In genomic region chr13:62829476-62829875, GRCh38 we compare ENCODE assay signal across 26 cellular contexts.
"Had no signal": no experiment of that assay in that cellular context is flagged by ENCODE, and none has a peak within 500 bp of the region (broad histone marks: within the 10 kb centered on the region; RNA-seq: fewer than 3 reads in every experiment).

No MANE protein-coding gene starts in this region.

- DNase-seq: naive thymus-derived CD8-positive, alpha-beta T cell; nephron progenitor cell; occipital lobe; ovary; posterior cingulate gyrus; psoas muscle; right cardiac atrium; right lobe of liver; sigmoid colon; small intestine; stimulated activated CD4-positive, alpha-beta T cell treated with anti-CD3 and anti-CD28 coated beads, Interleukin-15, amount 100 ng/mL, for 24 hours; stimulated activated CD4-positive, alpha-beta T cell treated with anti-CD3 and anti-CD28 coated beads, Interleukin-2, amount 100 ng/mL, for 24 hours; stimulated activated CD4-positive, alpha-beta T cell treated with anti-CD3 and anti-CD28 coated beads, Interleukin-2, amount 100 ng/mL, for 48 hours; stimulated activated CD4-positive, alpha-beta T cell treated with anti-CD3 and anti-CD28 coated beads, Interleukin-4, amount 100 ng/mL, for 24 hours; stimulated activated naive B cell treated with anti-CD40 and anti-IgM and Interleukin-4, amounts not matched to agents 10 μg/mL and 1 μg/mL and 100 μg/mL, for 72 hours; stimulated activated naive CD4-positive, alpha-beta T cell treated with Interleukin-2 at 50 U/mL for 16 hours; substantia nigra; testis; tibial artery; transverse colon; upper lobe of right lung; uterus had no signal

- H3K4me3 ChIP-seq: ovary, psoas muscle, right lobe of liver, sigmoid colon, suprapubic skin, testis, tibial artery, transverse colon, upper lobe of right lung, uterus had no signal

- H3K4me1 ChIP-seq: parathyroid adenoma, psoas muscle, right lobe of liver, sigmoid colon, suprapubic skin, testis, tibial artery, transverse colon, upper lobe of right lung, uterus had no signal

- H3K27me3 ChIP-seq: ovary, right lobe of liver, sigmoid colon, suprapubic skin, testis, tibial artery, transverse colon, upper lobe of right lung, uterus had no signal

- ATAC-seq: naive thymus-derived CD8-positive, alpha-beta T cell; natural killer cell treated with Interleukin-12 subunit alpha and Interleukin-12 subunit beta and Interleukin-15 and Interleukin-18, amount 100 ng/mL, for 72 hours; psoas muscle; right cardiac atrium; right lobe of liver; stimulated activated effector memory CD8-positive, alpha-beta T cell treated with anti-CD3 and anti-CD28 coated beads, Interleukin-12 subunit alpha, Interleukin-12 subunit beta, amount 100 ng/mL, for 72 hours; stimulated activated naive B cell treated with anti-CD40 and anti-IgM and Interleukin-4, amounts not matched to agents 10 μg/mL and 1 μg/mL and 100 μg/mL, for 72 hours; upper lobe of right lung had no signal

- H3K9me3 ChIP-seq: ovary, psoas muscle, right lobe of liver, sigmoid colon, suprapubic skin, testis, tibial artery, transverse colon, upper lobe of right lung, uterus had no signal

- H3K27ac ChIP-seq: ovary, parathyroid adenoma, psoas muscle, right lobe of liver, sigmoid colon, suprapubic skin, testis, tibial artery, transverse colon, upper lobe of right lung, uterus had no signal

- H2AFZ ChIP-seq: parathyroid adenoma had no signal

- H3K79me2 ChIP-seq: parathyroid adenoma had no signal

- H3K9ac ChIP-seq: parathyroid adenoma had no signal

- H3K36me3 ChIP-seq: ovary, right lobe of liver, sigmoid colon, suprapubic skin, tibial artery, transverse colon, upper lobe of right lung, uterus had no signal
